In the genomic region with DNA sequence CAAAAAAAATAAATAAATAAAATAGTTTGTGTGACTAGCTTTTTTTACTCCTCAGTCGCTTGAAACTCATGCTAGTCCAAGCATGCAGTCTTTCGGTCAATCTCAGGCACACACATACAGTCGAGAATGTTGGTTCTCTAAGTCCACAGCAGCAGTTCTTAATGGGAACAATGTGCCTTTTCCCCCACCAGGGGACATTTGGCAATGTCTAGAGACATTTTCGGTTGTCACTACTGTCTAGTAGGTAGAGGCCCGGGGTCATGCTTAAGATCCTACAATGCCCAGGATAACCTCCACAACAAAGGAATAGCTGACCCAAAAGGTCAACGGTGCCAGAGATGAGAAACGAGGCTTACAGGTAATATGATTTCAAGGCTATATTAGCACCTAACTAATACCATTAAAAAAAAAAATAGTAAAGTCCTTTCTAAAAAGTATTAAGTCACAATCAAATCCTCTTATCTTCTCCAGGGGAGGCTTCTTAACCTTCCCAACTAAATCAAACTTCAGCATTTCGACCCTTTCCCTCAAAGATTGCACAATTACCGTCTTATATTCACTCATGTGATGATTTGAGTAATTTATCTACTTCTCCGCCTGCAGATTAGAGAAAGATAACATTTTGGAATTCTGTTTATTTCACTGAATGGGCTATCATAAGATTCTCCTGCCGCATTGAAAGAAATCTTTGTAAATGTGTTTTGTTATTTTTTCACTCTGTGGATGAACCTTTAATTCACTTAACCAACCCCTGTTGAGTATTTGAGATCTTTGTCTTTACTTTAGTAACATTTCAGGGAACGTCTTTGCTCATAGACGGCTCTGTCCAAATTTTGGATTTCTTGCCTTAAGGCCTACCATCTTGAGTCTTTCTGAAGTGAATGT, we compare ENCODE assay signal across 24 cellular contexts. TPM values are rescaled to one million over a fixed set of nuclear protein-coding genes. Genes with fewer than 3 reads are reported as not detected.
DNase-seq lines count a peak whose midpoint lies in the region; ATAC-seq and TF ChIP-seq lines count a peak whose summit lies in the region.
"Had no signal": no experiment of that assay in that cellular context is flagged by ENCODE, and none has a peak within 500 bp of the region (broad histone marks: within the 10 kb centered on the region; RNA-seq: fewer than 3 reads in every experiment).

No MANE protein-coding gene starts in this region.

- no peak for TF ChIP-seq POLR2A in heart left ventricle (IDR thresholded peaks at IDR 0.05)

- no peak overlapping the region for H3K4me3 ChIP-seq in cardiac muscle cell
- no peak overlapping the region for H3K4me3 ChIP-seq in heart left ventricle
- H3K4me3 ChIP-seq in RWPE2 (ENCODE audit: severe bottlenecking): no peak overlapping the region
- H3K4me3 ChIP-seq in epithelial cell of proximal tubule (ENCODE audit: low read depth, low read length): no peak overlapping the region
- H3K4me3 ChIP-seq: adrenal gland, gastrocnemius medialis, left ventricle myocardium inferior, mucosa of descending colon, SJSA1, spleen had no signal

- H3K27me3 Mint-ChIP-seq in type B pancreatic cell (no peaks in the 10 kb centered on the region), CD14-positive monocyte (ENCODE audit: low read depth in 3 of 3) (peaks cover 3 to 9% (median 3%) of the 10 kb centered on the region in 3 donors)

- H3K36me3 Mint-ChIP-seq in type B pancreatic cell: no peaks in the 10 kb centered on the region
- no peaks in the 10 kb centered on the region for H3K36me3 Mint-ChIP-seq in CD14-positive monocyte

- H3K27ac ChIP-seq in cardiac muscle cell (no peak overlapping the region), heart left ventricle (no peak overlapping the region), RWPE2 (ENCODE audit: poor library complexity, severe bottlenecking) (no peak overlapping the region)
- H3K27ac ChIP-seq: 22Rv1, adrenal gland, gastrocnemius medialis, left ventricle myocardium inferior, SJSA1, spleen had no signal

- DNase-seq in cardiac muscle cell (ENCODE audit: low read depth in 1 of 2, low spot score in 1 of 2): no peak
- no peak for DNase-seq in heart left ventricle
- DNase-seq in RWPE2 (ENCODE audit: low spot score): peak; percentile 35
- no peak for DNase-seq in epithelial cell of proximal tubule (ENCODE audit: low read depth)
- DNase-seq in type B pancreatic cell (ENCODE audit: extremely low spot score, unreplicated experiment): no peak
- no peak for DNase-seq in CD14-positive monocyte (ENCODE audit: low spot score)
- no peak for DNase-seq in NCI-H2029 (lab: John Stamatoyannopoulos, UW)
- DNase-seq: activated B cell treated with CpG ODN at 0.5 μM for 24 hours; activated CD4-positive, alpha-beta memory T cell treated with anti-CD3 and anti-CD28 coated beads, Interleukin-2, amount 10 ng/mL, durations not matched to agents 7 days and 5 days; activated gamma-delta T cell treated with Interleukin-2 at 50 U/mL for 16 hours; activated T-cell treated with anti-CD3 and anti-CD28 coated beads for 4 hours; adrenal gland; gastrocnemius medialis; left ventricle myocardium inferior; mucosa of descending colon; NCI-H146; NCI-H774; spleen; stimulated activated CD4-positive, alpha-beta T cell treated with anti-CD3 and anti-CD28 coated beads, Interleukin-4, amount 100 ng/mL, for 24 hours had no signal

- H3K4me1 Mint-ChIP-seq in type B pancreatic cell (ENCODE audit: unreplicated experiment): peaks cover 35% of the 10 kb centered on the region
- no peaks in the 10 kb centered on the region for H3K4me1 Mint-ChIP-seq in CD14-positive monocyte
- H3K4me1 Mint-ChIP-seq: activated B cell treated with CpG ODN at 0.5 μM for 24 hours; activated CD4-positive, alpha-beta memory T cell treated with anti-CD3 and anti-CD28 coated beads, Interleukin-2, amount 10 ng/mL, durations not matched to agents 7 days and 5 days had no signal

- 83 to 87% (median 85%) methylated on average over 13 of the region's 13 CpGs for WGBS in heart left ventricle, 4 donors

- TF ChIP-seq CTCF in cardiac muscle cell (IDR thresholded peaks at IDR 0.05; ENCODE audit: low read depth, low read length): peak; percentile 5
- TF ChIP-seq CTCF in heart left ventricle (IDR thresholded peaks at IDR 0.05): no peak
- TF ChIP-seq CTCF in RWPE2 (IDR thresholded peaks at IDR 0.05; ENCODE audit: poor library complexity, severe bottlenecking): no peak
- peak; percentile 7 for TF ChIP-seq CTCF in epithelial cell of proximal tubule (conservative IDR thresholded peaks at IDR 0.05; ENCODE audit: low read depth, low read length)
- TF ChIP-seq CTCF in type B pancreatic cell (conservative IDR thresholded peaks at IDR 0.05): peak; percentile 54
- no peak for TF ChIP-seq CTCF in CD14-positive monocyte (IDR thresholded peaks at IDR 0.05)

- H3K9me3 ChIP-seq in cardiac muscle cell (ENCODE audit: low read depth): no peaks in the 10 kb centered on the region
- H3K9me3 ChIP-seq in heart left ventricle: no peaks in the 10 kb centered on the region
- no peaks in the 10 kb centered on the region for H3K9me3 ChIP-seq in RWPE2 (ENCODE audit: severe bottlenecking)
- H3K9me3 ChIP-seq: adrenal gland, gastrocnemius medialis, left ventricle myocardium inferior, mucosa of descending colon, SJSA1, spleen had no signal

- ATAC-seq in heart left ventricle (no peak), RWPE2 (ENCODE audit: low read depth) (no peak), HG03097 (IDR thresholded peaks at IDR 0.05; ENCODE audit: low FRiP score, unreplicated experiment) (no peak)
- ATAC-seq: esophagus mucosa, gastrocnemius medialis, mucosa of descending colon had no signal

- H3K9me3 Mint-ChIP-seq in type B pancreatic cell (no peaks in the 10 kb centered on the region), CD14-positive monocyte (peaks cover 0 to 3% (median 0%) of the 10 kb centered on the region in 7 donors)
- H3K9me3 Mint-ChIP-seq: activated B cell treated with CpG ODN at 0.5 μM for 24 hours; activated CD4-positive, alpha-beta memory T cell treated with anti-CD3 and anti-CD28 coated beads, Interleukin-2, amount 10 ng/mL, durations not matched to agents 7 days and 5 days; T-helper 2 cell treated with Interferon-gamma antibody and Interleukin-4, amounts not matched to agents 5 μg/mL and 100 μg/mL, for 36 hours had no signal

- H3K4me3 Mint-ChIP-seq in type B pancreatic cell: no peak overlapping the region
- H3K4me3 Mint-ChIP-seq in CD14-positive monocyte: no peak overlapping the region
- H3K4me3 Mint-ChIP-seq: activated B cell treated with CpG ODN at 0.5 μM for 24 hours; activated CD4-positive, alpha-beta memory T cell treated with anti-CD3 and anti-CD28 coated beads, Interleukin-2, amount 10 ng/mL, durations not matched to agents 7 days and 5 days; T-helper 2 cell treated with Interferon-gamma antibody and Interleukin-4, amounts not matched to agents 5 μg/mL and 100 μg/mL, for 36 hours had no signal

- no peaks in the 10 kb centered on the region for H3K4me1 ChIP-seq in cardiac muscle cell (ENCODE audit: low read depth)
- no peaks in the 10 kb centered on the region for H3K4me1 ChIP-seq in heart left ventricle
- H3K4me1 ChIP-seq in RWPE2 (ENCODE audit: insufficient read depth, poor library complexity, severe bottlenecking): peaks cover 8% of the 10 kb centered on the region
- H3K4me1 ChIP-seq: adrenal gland, gastrocnemius medialis, left ventricle myocardium inferior, SJSA1, spleen had no signal

- no peaks in the 10 kb centered on the region for H3K36me3 ChIP-seq in cardiac muscle cell
- H3K36me3 ChIP-seq in heart left ventricle: no peaks in the 10 kb centered on the region
- H3K36me3 ChIP-seq in RWPE2 (ENCODE audit: low read depth): no peaks in the 10 kb centered on the region
- H3K36me3 ChIP-seq: adrenal gland, gastrocnemius medialis, left ventricle myocardium inferior, SJSA1, spleen had no signal

- H3K27me3 ChIP-seq in cardiac muscle cell (no peaks in the 10 kb centered on the region), heart left ventricle (no peaks in the 10 kb centered on the region), RWPE2 (ENCODE audit: insufficient read depth, poor library complexity, severe bottlenecking) (no peaks in the 10 kb centered on the region)
- H3K27me3 ChIP-seq: adrenal gland, gastrocnemius medialis, SJSA1 had no signal

- intact Hi-C loops in heart left ventricle (cut with DNase I) (loop anchor here in 1 of 10 donors (10.0 kb wide), 1 partner anchor 254 kb away; no protein-coding TSS in a partner anchor), CD14-positive monocyte (cut with micrococcal nuclease) (no loop called here)

- H3K27ac Mint-ChIP-seq in type B pancreatic cell (no peak overlapping the region), CD14-positive monocyte (no peak overlapping the region)
- H3K27ac Mint-ChIP-seq: activated B cell treated with CpG ODN at 0.5 μM for 24 hours; activated CD4-positive, alpha-beta memory T cell treated with anti-CD3 and anti-CD28 coated beads, Interleukin-2, amount 10 ng/mL, durations not matched to agents 7 days and 5 days; T-helper 2 cell treated with Interferon-gamma antibody and Interleukin-4, amounts not matched to agents 5 μg/mL and 100 μg/mL, for 36 hours had no signal

RNA-seq across cellular contexts. Expression of gene SALL4, which starts 8.1 kb away (rescaled TPM):
- total RNA-seq in cardiac muscle cell (22.2 and 49.5 TPM in 2 replicates), heart left ventricle (under 1 TPM in 5 of 9 donors, not detected in 4; 0.04 to 0.22 (median 0.07) TPM), epithelial cell of proximal tubule (1.4 and 3.7 TPM in 2 replicates), type B pancreatic cell (ENCODE audit: low replicate concordance) (12.6 and 32.5 TPM in 2 replicates)
- polyA plus RNA-seq in cardiac muscle cell (13.6 and 24.0 TPM in 2 replicates), heart left ventricle (under 1 TPM in 1 of 2 donors, not detected in 1; 0.08 TPM), CD14-positive monocyte (not detected)
- total RNA-seq: activated B cell treated with CpG ODN at 0.5 μM for 24 hours; activated CD4-positive, alpha-beta memory T cell treated with anti-CD3 and anti-CD28 coated beads, Interleukin-2, amount 10 ng/mL, durations not matched to agents 7 days and 5 days; gastrocnemius medialis had no signal

RNA-seq across cellular contexts. Expression of gene ATP9A, which starts 42.2 kb away (rescaled TPM):
- 15.2 and 16.9 TPM in 2 replicates for total RNA-seq in cardiac muscle cell
- polyA plus RNA-seq in cardiac muscle cell: 11.3 and 13.2 TPM in 2 replicates
- 10 to 100 TPM; 18.3 to 36.4 (median 28.9) TPM for total RNA-seq in heart left ventricle
- polyA plus RNA-seq in heart left ventricle: 10 to 100 TPM in 1 of 2 donors, 1 to 10 TPM in 1; 4.4 to 10.5 TPM
- total RNA-seq in epithelial cell of proximal tubule: 16.4 and 22.5 TPM in 2 replicates
- 43.5 and 55.8 TPM in 2 replicates for total RNA-seq in type B pancreatic cell (ENCODE audit: low replicate concordance)
- not detected for polyA plus RNA-seq in CD14-positive monocyte

Comparison
In these comparisons a context has a peak if more than half of its experiments do, and no peak if none do; other contexts are left out.
1. CTCF ChIP-seq: peak in cardiac muscle cell (single experiment), epithelial cell of proximal tubule (single experiment) and type B pancreatic cell (single experiment); none in heart left ventricle (0 of 12), RWPE2 (single experiment) and CD14-positive monocyte (single experiment).